1 cellular context compared by ENCODE assay signal in the genomic region with DNA sequence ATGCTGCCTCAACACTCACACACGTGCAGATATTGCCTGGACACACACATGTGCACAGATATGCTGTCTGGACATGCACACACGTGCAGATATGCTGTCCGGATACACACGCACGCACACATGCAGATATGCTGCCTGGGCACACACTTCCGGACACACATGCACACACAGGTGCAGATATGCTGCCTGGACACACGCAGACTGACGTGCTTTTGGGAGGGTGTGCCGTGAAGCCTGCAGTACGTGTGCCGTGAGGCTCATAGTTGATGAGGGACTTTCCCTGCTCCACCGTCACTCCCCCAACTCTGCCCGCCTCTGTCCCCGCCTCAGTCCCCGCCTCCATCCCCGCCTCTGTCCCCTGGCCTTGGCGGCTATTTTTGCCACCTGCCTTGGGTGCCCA.
TF ChIP-seq lines count a peak whose summit lies in the region.

No MANE protein-coding gene starts in this region.

TF ChIP-seq in IMR-90, 13 proteins besides CTCF, POLR2A, EP300 and RAD21 (continued from another document):
- TF ChIP-seq, protein P1, sequence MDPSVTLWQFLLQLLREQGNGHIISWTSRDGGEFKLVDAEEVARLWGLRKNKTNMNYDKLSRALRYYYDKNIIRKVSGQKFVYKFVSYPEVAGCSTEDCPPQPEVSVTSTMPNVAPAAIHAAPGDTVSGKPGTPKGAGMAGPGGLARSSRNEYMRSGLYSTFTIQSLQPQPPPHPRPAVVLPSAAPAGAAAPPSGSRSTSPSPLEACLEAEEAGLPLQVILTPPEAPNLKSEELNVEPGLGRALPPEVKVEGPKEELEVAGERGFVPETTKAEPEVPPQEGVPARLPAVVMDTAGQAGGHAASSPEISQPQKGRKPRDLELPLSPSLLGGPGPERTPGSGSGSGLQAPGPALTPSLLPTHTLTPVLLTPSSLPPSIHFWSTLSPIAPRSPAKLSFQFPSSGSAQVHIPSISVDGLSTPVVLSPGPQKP (IDR thresholded peaks at IDR 0.05; ENCODE audit: borderline replicate concordance, low read depth, low read length), result no peak
- TF ChIP-seq NFE2L2 (IDR thresholded peaks at IDR 0.05; ENCODE audit: low read depth, low read length), result no peak
- no peak for TF ChIP-seq FOS (IDR thresholded peaks at IDR 0.05; ENCODE audit: low read depth, low read length)
- no peak for TF ChIP-seq MAFK (IDR thresholded peaks at IDR 0.05; ENCODE audit: low read depth, low read length)
- no peak for TF ChIP-seq MXI1 (IDR thresholded peaks at IDR 0.05; ENCODE audit: borderline replicate concordance, low read depth, low read length)
- no peak for TF ChIP-seq CHD1 (IDR thresholded peaks at IDR 0.05; ENCODE audit: low read depth, low read length)
- TF ChIP-seq SMC3 (IDR thresholded peaks at IDR 0.05; ENCODE audit: low read depth, low read length), result no peak
